Comparison of ENCODE assay signal across 12 cellular contexts in genomic region chr4:104772849-104773248, GRCh38.
DNase-seq lines count a peak whose midpoint lies in the region; ATAC-seq and TF ChIP-seq lines count a peak whose summit lies in the region.
"Had no signal": no experiment of that assay in that cellular context is flagged by ENCODE, and none has a peak within 500 bp of the region (broad histone marks: within the 10 kb centered on the region; RNA-seq: fewer than 3 reads in every experiment).

No MANE protein-coding gene starts in this region.

- intact Hi-C loops in activated CD8-positive, alpha-beta T cell treated with anti-CD3 and anti-CD28 coated beads for 36 hours (cut with micrococcal nuclease): no loop called here

- no peaks in the 10 kb centered on the region for H3K36me3 Mint-ChIP-seq in activated CD8-positive, alpha-beta T cell treated with anti-CD3 and anti-CD28 coated beads for 36 hours (ENCODE audit: low read depth)
- H3K36me3 Mint-ChIP-seq in mesothelial cell of epicardium: no peaks in the 10 kb centered on the region

- H3K4me3 Mint-ChIP-seq in activated CD8-positive, alpha-beta T cell treated with anti-CD3 and anti-CD28 coated beads for 36 hours: no peak overlapping the region
- H3K4me3 Mint-ChIP-seq in mesothelial cell of epicardium: no peak overlapping the region

- no peak for TF ChIP-seq CTCF in activated CD8-positive, alpha-beta T cell treated with anti-CD3 and anti-CD28 coated beads for 36 hours (IDR thresholded peaks at IDR 0.05)
- no peak for TF ChIP-seq CTCF in mesothelial cell of epicardium (IDR thresholded peaks at IDR 0.05; ENCODE audit: unreplicated experiment)

- CTCF ChIA-PET in activated CD8-positive, alpha-beta T cell treated with anti-CD3 and anti-CD28 coated beads for 36 hours (lab: Charles Lee): no interaction called here

- DNase-seq in activated CD8-positive, alpha-beta T cell treated with anti-CD3 and anti-CD28 coated beads for 36 hours: no peak
- DNase-seq in NCI-H345 (lab: John Stamatoyannopoulos, UW) (no peak), globus pallidus (ENCODE audit: low spot score) (no peak), mesothelial cell of epicardium (ENCODE audit: low spot score in 2 of 2, unreplicated experiment in 2 of 2) (no peak)
- no peak for DNase-seq in stimulated activated CD4-positive, alpha-beta T cell treated with anti-CD3 and anti-CD28 coated beads, Interleukin-4, amount 100 ng/mL, for 24 hours
- DNase-seq: activated effector memory CD4-positive, alpha-beta T cell treated with anti-CD3 and anti-CD28 coated beads, Interleukin-2, amount 50 U/mL, for 16 hours; Calu3; NCI-H146; posterior cingulate gyrus had no signal

- H3K27ac Mint-ChIP-seq in activated CD8-positive, alpha-beta T cell treated with anti-CD3 and anti-CD28 coated beads for 36 hours: no peak overlapping the region
- no peak overlapping the region for H3K27ac Mint-ChIP-seq in mesothelial cell of epicardium

- H3K9me3 Mint-ChIP-seq in activated CD8-positive, alpha-beta T cell treated with anti-CD3 and anti-CD28 coated beads for 36 hours: no peaks in the 10 kb centered on the region
- H3K9me3 Mint-ChIP-seq in mesothelial cell of epicardium: no peaks in the 10 kb centered on the region

- ATAC-seq in GM18520 (IDR thresholded peaks at IDR 0.05; ENCODE audit: unreplicated experiment) (peak; percentile 72), GM21423 (IDR thresholded peaks at IDR 0.05; ENCODE audit: unreplicated experiment) (peak; percentile 85), HG03095 (IDR thresholded peaks at IDR 0.05; ENCODE audit: unreplicated experiment) (peak; percentile 77)
- ATAC-seq in activated CD8-positive, alpha-beta T cell treated with anti-CD3 and anti-CD28 coated beads for 36 hours: peak; percentile 34

- peaks cover 6% of the 10 kb centered on the region for H3K4me1 Mint-ChIP-seq in activated CD8-positive, alpha-beta T cell treated with anti-CD3 and anti-CD28 coated beads for 36 hours (ENCODE audit: low read depth)
- H3K4me1 Mint-ChIP-seq in mesothelial cell of epicardium: peaks cover 2% of the 10 kb centered on the region

- POLR2A ChIA-PET in activated CD8-positive, alpha-beta T cell treated with anti-CD3 and anti-CD28 coated beads for 36 hours (lab: Charles Lee): no interaction called here

- no peaks in the 10 kb centered on the region for H3K27me3 Mint-ChIP-seq in activated CD8-positive, alpha-beta T cell treated with anti-CD3 and anti-CD28 coated beads for 36 hours
- peaks cover 9% of the 10 kb centered on the region for H3K27me3 Mint-ChIP-seq in mesothelial cell of epicardium (ENCODE audit: low read depth)

Comparison
In these comparisons a context has a peak if more than half of its experiments do, and no peak if none do; other contexts are left out.
1. ATAC-seq: peak in every context shown above with its lines; median percentile 85 in GM21423; 77 in HG03095; 72 in GM18520; 34 in activated CD8-positive, alpha-beta T cell treated with anti-CD3 and anti-CD28 coated beads for 36 hours.